ENCODE assay signal across 10 cellular contexts in the genomic region with DNA sequence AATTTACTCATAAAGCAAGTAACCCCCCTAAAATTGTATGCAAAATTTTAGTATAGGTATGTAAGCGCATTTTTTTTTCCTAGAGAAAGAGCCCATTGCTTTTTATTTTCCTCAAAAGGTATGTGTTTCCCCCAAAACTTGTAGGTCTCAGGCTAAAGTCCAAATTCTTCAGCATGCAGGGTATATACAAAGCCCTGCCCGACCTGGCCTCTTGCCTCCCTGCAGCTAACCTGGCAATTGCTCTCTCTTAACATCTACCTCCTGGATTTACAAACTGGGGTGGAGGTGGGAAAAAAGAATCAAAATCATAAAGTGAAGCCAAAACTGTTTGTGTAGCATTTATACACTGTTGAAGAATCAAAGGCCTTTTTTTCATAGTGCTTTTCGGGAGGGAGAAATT.
DNase-seq lines count a peak whose midpoint lies in the region; ATAC-seq, FAIRE-seq and TF ChIP-seq lines count a peak whose summit lies in the region.
"Had no signal": no experiment of that assay in that cellular context is flagged by ENCODE, and none has a peak within 500 bp of the region (broad histone marks: within the 10 kb centered on the region; RNA-seq: fewer than 3 reads in every experiment).

No MANE protein-coding gene starts in this region.

- peak overlapping the region; percentile 63 to 88 for H3K9ac ChIP-seq in kidney (ENCODE audit: low read length in 2 of 2)

- peak overlapping the region; percentile 91 for H3K27ac Mint-ChIP-seq in activated CD4-positive, alpha-beta T cell treated with anti-CD3 and anti-CD28 coated beads, Interleukin-2, amount 10 ng/mL, durations not matched to agents 7 days and 5 days
- H3K27ac Mint-ChIP-seq in activated CD8-positive, alpha-beta T cell treated with anti-CD3 and anti-CD28 coated beads, Interleukin-2, amount 10 ng/mL, durations not matched to agents 7 days and 5 days, result peak overlapping the region; percentile 90

- intact Hi-C loops in kidney (cut with DNase I), result no loop called here

- H3K36me3 ChIP-seq in kidney (ENCODE audit: control insufficient read depth in 1 of 2, insufficient read depth in 2 of 2, low read length in 2 of 2) (no peaks in the 10 kb centered on the region), thoracic aorta (no peaks in the 10 kb centered on the region)

- H3K4me3 Mint-ChIP-seq in activated CD4-positive, alpha-beta T cell treated with anti-CD3 and anti-CD28 coated beads, Interleukin-2, amount 10 ng/mL, durations not matched to agents 7 days and 5 days, result peak overlapping the region; percentile 81
- peak overlapping the region; percentile 84 for H3K4me3 Mint-ChIP-seq in activated CD8-positive, alpha-beta T cell treated with anti-CD3 and anti-CD28 coated beads, Interleukin-2, amount 10 ng/mL, durations not matched to agents 7 days and 5 days

- no peaks in the 10 kb centered on the region for H3K9me3 Mint-ChIP-seq in activated CD4-positive, alpha-beta T cell treated with anti-CD3 and anti-CD28 coated beads, Interleukin-2, amount 10 ng/mL, durations not matched to agents 7 days and 5 days
- H3K9me3 Mint-ChIP-seq in activated CD8-positive, alpha-beta T cell treated with anti-CD3 and anti-CD28 coated beads, Interleukin-2, amount 10 ng/mL, durations not matched to agents 7 days and 5 days (ENCODE audit: insufficient read depth), result no peaks in the 10 kb centered on the region

- ATAC-seq in activated CD8-positive, alpha-beta T cell treated with anti-CD3 and anti-CD28 coated beads, Interleukin-2, amount 10 ng/mL, durations not matched to agents 7 days and 5 days, result no peak
- ATAC-seq in thoracic aorta (ENCODE audit: insufficient number of reproducible peaks, low FRiP score, low read depth), result no peak
- no peak for ATAC-seq in GM21825 (IDR thresholded peaks at IDR 0.05; ENCODE audit: unreplicated experiment)

- no peaks in the 10 kb centered on the region for H3K27me3 ChIP-seq in thoracic aorta (replicated peaks; ENCODE audit: insufficient read depth)

- H3K36me3 Mint-ChIP-seq in activated CD4-positive, alpha-beta T cell treated with anti-CD3 and anti-CD28 coated beads, Interleukin-2, amount 10 ng/mL, durations not matched to agents 7 days and 5 days (ENCODE audit: low read depth), result peaks cover 27% of the 10 kb centered on the region
- H3K36me3 Mint-ChIP-seq in activated CD8-positive, alpha-beta T cell treated with anti-CD3 and anti-CD28 coated beads, Interleukin-2, amount 10 ng/mL, durations not matched to agents 7 days and 5 days (ENCODE audit: low read depth), result peaks cover 30% of the 10 kb centered on the region

- CTCF ChIA-PET in activated CD4-positive, alpha-beta T cell treated with anti-CD3 and anti-CD28 coated beads, Interleukin-2, amount 10 ng/mL, durations not matched to agents 7 days and 5 days (lab: Charles Lee), result no interaction called here
- CTCF ChIA-PET in activated CD8-positive, alpha-beta T cell treated with anti-CD3 and anti-CD28 coated beads, Interleukin-2, amount 10 ng/mL, durations not matched to agents 7 days and 5 days (lab: Charles Lee), result interaction anchor here (0.7 to 8.3 kb wide), 10 partner anchors 8 to 789 kb away, joined by 3 to 89 read pairs (median 5); a partner anchor contains a TSS

- TF ChIP-seq CTCF in kidney (IDR thresholded peaks at IDR 0.05; ENCODE audit: borderline replicate concordance, extremely low read depth, insufficient read depth), result no peak
- TF ChIP-seq CTCF in thoracic aorta (IDR thresholded peaks at IDR 0.05), result no peak

- H3K9me3 ChIP-seq in kidney (ENCODE audit: control insufficient read depth in 1 of 2, low read length in 2 of 2) (no peaks in the 10 kb centered on the region), thoracic aorta (no peaks in the 10 kb centered on the region)

- no peak for DNase-seq in activated CD4-positive, alpha-beta T cell treated with anti-CD3 and anti-CD28 coated beads, Interleukin-2, amount 10 ng/mL, durations not matched to agents 7 days and 5 days
- DNase-seq in activated CD4-positive, alpha-beta T cell treated with anti-CD3 and anti-CD28 coated beads, Interleukin-2, amount 50 U/mL, for 48 hours, result no peak
- DNase-seq in activated CD8-positive, alpha-beta T cell treated with anti-CD3 and anti-CD28 coated beads, Interleukin-2, amount 10 ng/mL, durations not matched to agents 7 days and 5 days, result no peak
- DNase-seq in kidney (no peak), thoracic aorta (ENCODE audit: low spot score) (no peak), GM19240 (ENCODE audit: insufficient read length, low spot score) (no peak), SHP77 treated with DMSO at 0.1 percent for 48 hours (lab: John Stamatoyannopoulos, UW) (no peak)

- H3K27ac ChIP-seq in kidney (ENCODE audit: low read depth in 2 of 2, low read length in 2 of 2) (peak overlapping the region in 1 of 2 donors; percentile 98), thoracic aorta (peak overlapping the region; percentile 98 to 99)

- peak overlapping the region in 1 of 2 donors; percentile 82 for H3K4me3 ChIP-seq in kidney (ENCODE audit: low read length in 2 of 2)
- peak overlapping the region; percentile 93 for H3K4me3 ChIP-seq in thoracic aorta

- POLR2A ChIA-PET in activated CD4-positive, alpha-beta T cell treated with anti-CD3 and anti-CD28 coated beads, Interleukin-2, amount 10 ng/mL, durations not matched to agents 7 days and 5 days (lab: Charles Lee), result interaction anchor here (0.6 kb wide), 1 partner anchor 41 kb away, joined by 3 read pairs; no protein-coding TSS in a partner anchor
- POLR2A ChIA-PET in activated CD8-positive, alpha-beta T cell treated with anti-CD3 and anti-CD28 coated beads, Interleukin-2, amount 10 ng/mL, durations not matched to agents 7 days and 5 days (lab: Charles Lee), result interaction anchor here (0.6 to 8.7 kb wide), 14 partner anchors 8 to 724 kb away, joined by 3 to 240 read pairs (median 5); a partner anchor contains a TSS

- FAIRE-seq in kidney (lab: Jason Lieb, UNC), result no peak
- FAIRE-seq: D721Med, endometrium had no signal

- peaks cover 7 to 10% of the 10 kb centered on the region in 2 donors for H3K4me1 ChIP-seq in kidney (ENCODE audit: control insufficient read depth in 1 of 2, insufficient read depth in 1 of 2, low read depth in 1 of 2, low read length in 2 of 2)
- H3K4me1 ChIP-seq in thoracic aorta (ENCODE audit: control insufficient read depth in 1 of 2, low read depth in 2 of 2), result peaks cover 14 to 40% of the 10 kb centered on the region in 2 donors

- peaks cover 7% of the 10 kb centered on the region for H3K27me3 Mint-ChIP-seq in activated CD4-positive, alpha-beta T cell treated with anti-CD3 and anti-CD28 coated beads, Interleukin-2, amount 10 ng/mL, durations not matched to agents 7 days and 5 days
- H3K27me3 Mint-ChIP-seq in activated CD8-positive, alpha-beta T cell treated with anti-CD3 and anti-CD28 coated beads, Interleukin-2, amount 10 ng/mL, durations not matched to agents 7 days and 5 days (ENCODE audit: low read depth), result no peaks in the 10 kb centered on the region

- H3K4me1 Mint-ChIP-seq in activated CD4-positive, alpha-beta T cell treated with anti-CD3 and anti-CD28 coated beads, Interleukin-2, amount 10 ng/mL, durations not matched to agents 7 days and 5 days, result peaks cover 35% of the 10 kb centered on the region
- peaks cover 38% of the 10 kb centered on the region for H3K4me1 Mint-ChIP-seq in activated CD8-positive, alpha-beta T cell treated with anti-CD3 and anti-CD28 coated beads, Interleukin-2, amount 10 ng/mL, durations not matched to agents 7 days and 5 days (ENCODE audit: low read depth)
